Comparison of ENCODE assay signal across 16 cellular contexts in genomic region chr5:40416098-40416497, GRCh38.
DNase-seq lines count a peak whose midpoint lies in the region; ATAC-seq and TF ChIP-seq lines count a peak whose summit lies in the region.
"Had no signal": no experiment of that assay in that cellular context is flagged by ENCODE, and none has a peak within 500 bp of the region (broad histone marks: within the 10 kb centered on the region; RNA-seq: fewer than 3 reads in every experiment).

No MANE protein-coding gene starts in this region.

- BruUV-seq in OCI-LY7 (replicated peaks; lab: Mats Ljungman, UMichigan), result no TSS peak

- H3K9me3 Mint-ChIP-seq in natural killer cell, result peaks cover 5 to 10% of the 10 kb centered on the region in 2 donors
- peaks cover 7% of the 10 kb centered on the region for H3K9me3 Mint-ChIP-seq in natural killer cell treated with Interleukin-12 subunit alpha and Interleukin-12 subunit beta and Interleukin-15 and Interleukin-18, amount 100 ng/mL, for 72 hours

- no peak overlapping the region for H4K91ac ChIP-seq in mesenchymal stem cell (ENCODE audit: low read length)

- no peak overlapping the region for H3K4ac ChIP-seq in mesenchymal stem cell (ENCODE audit: low read depth in 1 of 2, low read length in 2 of 2)

- H3K36me3 Mint-ChIP-seq in natural killer cell, result peaks cover 11% of the 10 kb centered on the region
- H3K36me3 Mint-ChIP-seq in natural killer cell treated with Interleukin-12 subunit alpha and Interleukin-12 subunit beta and Interleukin-15 and Interleukin-18, amount 100 ng/mL, for 72 hours, result peaks cover 34% of the 10 kb centered on the region
- H3K36me3 Mint-ChIP-seq: CD4-positive, alpha-beta memory T cell had no signal

- H2BK15ac ChIP-seq in mesenchymal stem cell (ENCODE audit: low read depth, poor library complexity, severe bottlenecking), result no peak overlapping the region

- no peak for ATAC-seq in natural killer cell
- no peak for ATAC-seq in natural killer cell treated with Interleukin-12 subunit alpha and Interleukin-12 subunit beta and Interleukin-15 and Interleukin-18, amount 100 ng/mL, for 72 hours
- ATAC-seq in HG03378 (IDR thresholded peaks at IDR 0.05; ENCODE audit: unreplicated experiment), result no peak
- no peak for ATAC-seq in GM18861 (IDR thresholded peaks at IDR 0.05; ENCODE audit: unreplicated experiment)
- ATAC-seq: K562 had no signal

- H3K36me3 ChIP-seq in mesenchymal stem cell (ENCODE audit: control insufficient read depth in 1 of 2, insufficient read depth in 2 of 2, low read depth in 1 of 2, low read length in 2 of 2) (no peaks in the 10 kb centered on the region), OCI-LY7 (ENCODE audit: insufficient read depth, low read length) (no peaks in the 10 kb centered on the region)
- H3K36me3 ChIP-seq: HAP-1 had no signal

- no peaks in the 10 kb centered on the region for H3K79me2 ChIP-seq in OCI-LY7 (ENCODE audit: insufficient read depth, low read depth, low read length)

- H2BK12ac ChIP-seq in mesenchymal stem cell (ENCODE audit: low read length in 2 of 2), result no peak overlapping the region

- H3K27me3 Mint-ChIP-seq in natural killer cell (ENCODE audit: low read depth in 2 of 2), result no peaks in the 10 kb centered on the region
- H3K27me3 Mint-ChIP-seq in natural killer cell treated with Interleukin-12 subunit alpha and Interleukin-12 subunit beta and Interleukin-15 and Interleukin-18, amount 100 ng/mL, for 72 hours, result no peaks in the 10 kb centered on the region
- H3K27me3 Mint-ChIP-seq: B cell; CD4-positive, alpha-beta memory T cell had no signal

- TF ChIP-seq CTCF in natural killer cell (IDR thresholded peaks at IDR 0.05), result no peak
- TF ChIP-seq CTCF in OCI-LY7 (conservative IDR thresholded peaks at IDR 0.05; ENCODE audit: low read length), result no peak

- H3K9me3 ChIP-seq in mesenchymal stem cell (ENCODE audit: control insufficient read depth, low read length), result peaks cover 3% of the 10 kb centered on the region
- no peaks in the 10 kb centered on the region for H3K9me3 ChIP-seq in OCI-LY7 (ENCODE audit: low read length)
- H3K9me3 ChIP-seq: HAP-1 had no signal

- no peaks in the 10 kb centered on the region for H4K20me1 ChIP-seq in OCI-LY7 (ENCODE audit: insufficient read depth, low read length)

- no peak overlapping the region for H2BK120ac ChIP-seq in mesenchymal stem cell (ENCODE audit: low read depth, low read length)

- CTCF ChIA-PET in OCI-LY7 (lab: Charles Lee; ENCODE audit: unreplicated experiment), result no interaction called here

- no peak overlapping the region for H3K18ac ChIP-seq in mesenchymal stem cell (ENCODE audit: low read depth in 1 of 2, low read length in 2 of 2)

- H3K79me1 ChIP-seq in mesenchymal stem cell (replicated peaks; ENCODE audit: low read length, poor library complexity, severe bottlenecking), result no peaks in the 10 kb centered on the region

- H3K4me1 Mint-ChIP-seq in natural killer cell, result peaks cover 10 to 11% of the 10 kb centered on the region in 2 donors
- H3K4me1 Mint-ChIP-seq in natural killer cell treated with Interleukin-12 subunit alpha and Interleukin-12 subunit beta and Interleukin-15 and Interleukin-18, amount 100 ng/mL, for 72 hours (ENCODE audit: low read depth in 2 of 2), result peaks cover 6 to 7% of the 10 kb centered on the region in 2 donors

- POLR2A ChIA-PET in OCI-LY7 (lab: Charles Lee), result interaction anchor here (0.7 kb wide), 2 partner anchors 8 to 9 kb away, joined by 3 read pairs; no protein-coding TSS in a partner anchor

- H2AFZ ChIP-seq in mesenchymal stem cell (ENCODE audit: low read depth, low read length) (no peak overlapping the region), OCI-LY7 (ENCODE audit: low read length) (no peak overlapping the region)

- H3K27ac Mint-ChIP-seq in natural killer cell, result peak overlapping the region; percentile 26 to 49
- peak overlapping the region in 1 of 2 donors; percentile 36 for H3K27ac Mint-ChIP-seq in natural killer cell treated with Interleukin-12 subunit alpha and Interleukin-12 subunit beta and Interleukin-15 and Interleukin-18, amount 100 ng/mL, for 72 hours
- H3K27ac Mint-ChIP-seq: B cell had no signal

- H3K4me3 ChIP-seq in mesenchymal stem cell (ENCODE audit: insufficient read depth in 1 of 2, low read depth in 1 of 2, low read length in 2 of 2) (no peak overlapping the region), OCI-LY7 (ENCODE audit: low read depth, low read length, poor library complexity, severe bottlenecking) (no peak overlapping the region)
- H3K4me3 ChIP-seq: HAP-1, K562 had no signal

- H2AK5ac ChIP-seq in mesenchymal stem cell (ENCODE audit: low read length, severe bottlenecking), result no peak overlapping the region

- no peaks in the 10 kb centered on the region for H3K27me3 ChIP-seq in mesenchymal stem cell (ENCODE audit: control insufficient read depth in 1 of 2, insufficient read depth in 1 of 2, low read length in 2 of 2)

- no peak for DNase-seq in natural killer cell
- no peak for DNase-seq in natural killer cell treated with Interleukin-12 subunit alpha and Interleukin-12 subunit beta and Interleukin-15 and Interleukin-18, amount 100 ng/mL, for 72 hours (ENCODE audit: low spot score)
- peak; percentile 66 for DNase-seq in amniotic epithelial cell (ENCODE audit: low read depth)
- DNase-seq in mesenchymal stem cell, result peak; percentile 50
- no peak for DNase-seq in OCI-LY7 (ENCODE audit: low spot score)
- DNase-seq: CD4-positive, alpha-beta memory T cell; DMS79; EL; GDM1 had no signal

- H2BK5ac ChIP-seq in mesenchymal stem cell (ENCODE audit: low read depth, low read length, poor library complexity, severe bottlenecking), result no peak overlapping the region

- H3K4me2 ChIP-seq in mesenchymal stem cell (ENCODE audit: low read length, poor library complexity, severe bottlenecking) (no peak overlapping the region), OCI-LY7 (ENCODE audit: low read length) (no peak overlapping the region)

- no peak overlapping the region for H4K8ac ChIP-seq in mesenchymal stem cell (ENCODE audit: low read length)

- H3K9me2 ChIP-seq in OCI-LY7 (ENCODE audit: insufficient read depth, low read length), result no peaks in the 10 kb centered on the region

- no peak overlapping the region for H3K14ac ChIP-seq in mesenchymal stem cell (ENCODE audit: low read length in 2 of 2)

- H3K4me3 Mint-ChIP-seq in natural killer cell, result no peak overlapping the region
- no peak overlapping the region for H3K4me3 Mint-ChIP-seq in natural killer cell treated with Interleukin-12 subunit alpha and Interleukin-12 subunit beta and Interleukin-15 and Interleukin-18, amount 100 ng/mL, for 72 hours
- H3K4me3 Mint-ChIP-seq: B cell had no signal

- H3K9ac ChIP-seq in mesenchymal stem cell (ENCODE audit: low read length), result no peak overlapping the region

- intact Hi-C loops in natural killer cell (cut with micrococcal nuclease) (loop anchor here (10.0 kb wide), 1 partner anchor 269 kb away; no protein-coding TSS in a partner anchor), OCI-LY7 (cut with micrococcal nuclease; ENCODE audit: unreplicated experiment) (no loop called here)

- H3K27ac ChIP-seq in mesenchymal stem cell (ENCODE audit: low read length, poor library complexity, severe bottlenecking) (no peak overlapping the region), OCI-LY7 (ENCODE audit: low read depth, low read length, poor library complexity, severe bottlenecking) (no peak overlapping the region)
- H3K27ac ChIP-seq: 22Rv1, C4-2B had no signal

- no peak overlapping the region for H3K23ac ChIP-seq in mesenchymal stem cell (ENCODE audit: low read length in 2 of 2)

- H3K4me1 ChIP-seq in mesenchymal stem cell (ENCODE audit: control insufficient read depth, insufficient read depth, low read depth, low read length) (peaks cover 2% of the 10 kb centered on the region), OCI-LY7 (ENCODE audit: insufficient read depth, low read length, poor library complexity, severe bottlenecking) (no peaks in the 10 kb centered on the region)
- H3K4me1 ChIP-seq: HAP-1 had no signal

Comparison
In these comparisons a context has a peak if more than half of its experiments do, and no peak if none do; other contexts are left out.
1. DNase-seq: peak in amniotic epithelial cell (single experiment) and mesenchymal stem cell (single experiment); none in natural killer cell (single experiment), natural killer cell treated with Interleukin-12 subunit alpha and Interleukin-12 subunit beta and Interleukin-15 and Interleukin-18, amount 100 ng/mL, for 72 hours (single experiment) and OCI-LY7 (single experiment).